In genomic region chr6:37690964-37691735, GRCh38 we compare ENCODE assay signal across 16 cellular contexts. TPM values are rescaled to one million over a fixed set of nuclear protein-coding genes. Genes with fewer than 3 reads are reported as not detected.
DNase-seq lines count a peak whose midpoint lies in the region; ATAC-seq, FAIRE-seq and TF ChIP-seq lines count a peak whose summit lies in the region.
"Had no signal": no experiment of that assay in that cellular context is flagged by ENCODE, and none has a peak within 500 bp of the region (broad histone marks: within the 10 kb centered on the region; RNA-seq: fewer than 3 reads in every experiment).

No MANE protein-coding gene starts in this region.

- no peaks in the 10 kb centered on the region for H3K9me3 ChIP-seq in skeletal muscle satellite cell (replicated peaks; ENCODE audit: low read length)
- H3K9me3 ChIP-seq: BLaER1 treated with 17β-estradiol and CSF1 and Interleukin-3, amounts not matched to agents 10 nM and 100 nM; psoas muscle had no signal

- H3K27ac Mint-ChIP-seq in T-cell = no peak overlapping the region
- H3K27ac Mint-ChIP-seq: activated CD4-positive, alpha-beta T cell treated with anti-CD3 and anti-CD28 coated beads, Interleukin-2, amount 10 ng/mL, durations not matched to agents 24 days and 14 days had no signal

- no peaks in the 10 kb centered on the region for H3K36me3 Mint-ChIP-seq in activated T-cell treated with anti-CD3 and anti-CD28 coated beads, Interleukin-2, amount 50 U/mL, for 4 hours (ENCODE audit: insufficient read depth)
- H3K36me3 Mint-ChIP-seq in T-cell = no peaks in the 10 kb centered on the region

- no peak for FAIRE-seq in GM12892 (lab: Jason Lieb, UNC)
- FAIRE-seq: TTC549 had no signal

- peak; percentile 28 to 45 for ATAC-seq in activated T-cell treated with anti-CD3 and anti-CD28 coated beads, Interleukin-2, amount 50 U/mL, for 4 hours
- ATAC-seq in T-cell (replicated peaks in 1 of 4) = no peak

- H3K4me3 ChIP-seq in fibroblast of mammary gland (ENCODE audit: control insufficient read depth, low read depth, low read length) (no peak overlapping the region), skeletal muscle satellite cell (ENCODE audit: low read length) (no peak overlapping the region)
- H3K4me3 ChIP-seq: BLaER1 treated with 17β-estradiol and CSF1 and Interleukin-3, amounts not matched to agents 10 nM and 100 nM; psoas muscle; smooth muscle cell had no signal

- peaks cover 31% of the 10 kb centered on the region for H3K27me3 ChIP-seq in skeletal muscle satellite cell (ENCODE audit: control insufficient read depth, insufficient read depth, low read length)

- no peak overlapping the region for H3K4me3 Mint-ChIP-seq in activated T-cell treated with anti-CD3 and anti-CD28 coated beads, Interleukin-2, amount 50 U/mL, for 4 hours
- no peak overlapping the region for H3K4me3 Mint-ChIP-seq in T-cell
- H3K4me3 Mint-ChIP-seq: activated CD4-positive, alpha-beta T cell treated with anti-CD3 and anti-CD28 coated beads, Interleukin-2, amount 10 ng/mL, durations not matched to agents 24 days and 14 days had no signal

- peaks cover 20% of the 10 kb centered on the region for H3K4me1 ChIP-seq in skeletal muscle satellite cell (ENCODE audit: control insufficient read depth, insufficient read depth, low read length)

- H3K36me3 ChIP-seq in skeletal muscle satellite cell (ENCODE audit: insufficient read depth, low read length) = no peaks in the 10 kb centered on the region
- H3K36me3 ChIP-seq: BLaER1 treated with 17β-estradiol and CSF1 and Interleukin-3, amounts not matched to agents 10 nM and 100 nM had no signal

- H3K4me2 ChIP-seq in skeletal muscle satellite cell (ENCODE audit: low read length) = peak overlapping the region; percentile 66
- H3K4me2 ChIP-seq: BLaER1 treated with 17β-estradiol and CSF1 and Interleukin-3, amounts not matched to agents 10 nM and 100 nM; KMS-11; smooth muscle cell had no signal

- POLR2A ChIA-PET in T-cell (lab: Charles Lee) = no interaction called here

- DNase-seq in activated T-cell treated with anti-CD3 and anti-CD28 coated beads, Interleukin-2, amount 50 U/mL, for 4 hours = no peak
- no peak for DNase-seq in activated T-cell treated with anti-CD3 and anti-CD28 coated beads, Interleukin-2, amount 50 U/mL, for 48 hours
- DNase-seq in RPMI7951 (ENCODE audit: low read depth) (peak; percentile 12), fibroblast of mammary gland (ENCODE audit: low read depth) (peak; percentile 45), NOMO-1 treated with dmso at 0.1 percent for 144 hours (lab: John Stamatoyannopoulos, UW; ENCODE audit: unreplicated experiment) (no peak), GM12892 (ENCODE audit: insufficient read length) (no peak), T-cell (no peak)
- DNase-seq: NCI-H1048, NCI-H2081 treated with DMSO at 0.1 percent for 48 hours had no signal

- peak overlapping the region; percentile 18 for H3K9ac ChIP-seq in skeletal muscle satellite cell (ENCODE audit: low read depth, low read length)
- H3K9ac ChIP-seq: BLaER1 treated with 17β-estradiol and CSF1 and Interleukin-3, amounts not matched to agents 10 nM and 100 nM; KMS-11 had no signal

- peaks cover 30% of the 10 kb centered on the region for H3K27me3 Mint-ChIP-seq in activated T-cell treated with anti-CD3 and anti-CD28 coated beads, Interleukin-2, amount 50 U/mL, for 4 hours (ENCODE audit: low read depth)
- H3K27me3 Mint-ChIP-seq in T-cell = peaks cover 0 to 32% of the 10 kb centered on the region in 2 donors

- no peak for TF ChIP-seq POLR2A in GM12892 (IDR thresholded peaks at IDR 0.05; ENCODE audit: low read depth, low read length)

- H3K9me3 Mint-ChIP-seq in activated T-cell treated with anti-CD3 and anti-CD28 coated beads, Interleukin-2, amount 50 U/mL, for 4 hours = no peaks in the 10 kb centered on the region
- H3K9me3 Mint-ChIP-seq in T-cell = no peaks in the 10 kb centered on the region
- H3K9me3 Mint-ChIP-seq: activated CD4-positive, alpha-beta T cell treated with anti-CD3 and anti-CD28 coated beads, Interleukin-2, amount 10 ng/mL, durations not matched to agents 24 days and 14 days had no signal

- H3K4me1 Mint-ChIP-seq in activated T-cell treated with anti-CD3 and anti-CD28 coated beads, Interleukin-2, amount 50 U/mL, for 4 hours (ENCODE audit: low read depth) = peaks cover 10% of the 10 kb centered on the region
- peaks cover 16 to 54% (median 41%) of the 10 kb centered on the region in 3 donors for H3K4me1 Mint-ChIP-seq in T-cell

- TF ChIP-seq CTCF in fibroblast of mammary gland (conservative IDR thresholded peaks at IDR 0.05; ENCODE audit: control insufficient read depth, insufficient read depth, low read depth, low read length) = no peak

- CTCF ChIA-PET in T-cell (lab: Charles Lee) = interaction anchor here (0.7 to 1.3 kb wide), 4 partner anchors 14 to 365 kb away, joined by 3 to 6 read pairs (median 4); no protein-coding TSS in a partner anchor

RNA-seq across cellular contexts. Expression of gene MDGA1, which starts 6.5 kb away (rescaled TPM):
- total RNA-seq in activated T-cell treated with anti-CD3 and anti-CD28 coated beads, Interleukin-2, amount 50 U/mL, for 4 hours = 1 to 10 TPM; 1.2 to 5.3 (median 2.3) TPM
- 4.0 and 4.5 TPM in 2 replicates for total RNA-seq in RPMI7951 (2014; rRNA removed; shearing (Covaris generic))
- total RNA-seq in skeletal muscle satellite cell (2012; rRNA removed) = 1.0 and 1.5 TPM in 2 replicates
- 0.23 TPM for polyA plus RNA-seq in GM12892 (2012; ENCODE audit: missing spikeins)
- 10 to 100 TPM in 3 of 5 donors, 1 to 10 TPM in 1, under 1 TPM in 1; 0.37 to 35.3 (median 13.0) TPM for total RNA-seq in T-cell

Comparison
In these comparisons a context has a peak if more than half of its experiments do, and no peak if none do; other contexts are left out.
1. ATAC-seq: peak in activated T-cell treated with anti-CD3 and anti-CD28 coated beads, Interleukin-2, amount 50 U/mL, for 4 hours (2 of 2); none in T-cell (0 of 4).
2. DNase-seq: peak in RPMI7951 (single experiment) and fibroblast of mammary gland (single experiment); none in activated T-cell treated with anti-CD3 and anti-CD28 coated beads, Interleukin-2, amount 50 U/mL, for 4 hours (single experiment), activated T-cell treated with anti-CD3 and anti-CD28 coated beads, Interleukin-2, amount 50 U/mL, for 48 hours (0 of 2), NOMO-1 treated with dmso at 0.1 percent for 144 hours (single experiment), GM12892 (single experiment) and T-cell (0 of 34).